29 cellular contexts compared by ENCODE assay signal in the genomic region with DNA sequence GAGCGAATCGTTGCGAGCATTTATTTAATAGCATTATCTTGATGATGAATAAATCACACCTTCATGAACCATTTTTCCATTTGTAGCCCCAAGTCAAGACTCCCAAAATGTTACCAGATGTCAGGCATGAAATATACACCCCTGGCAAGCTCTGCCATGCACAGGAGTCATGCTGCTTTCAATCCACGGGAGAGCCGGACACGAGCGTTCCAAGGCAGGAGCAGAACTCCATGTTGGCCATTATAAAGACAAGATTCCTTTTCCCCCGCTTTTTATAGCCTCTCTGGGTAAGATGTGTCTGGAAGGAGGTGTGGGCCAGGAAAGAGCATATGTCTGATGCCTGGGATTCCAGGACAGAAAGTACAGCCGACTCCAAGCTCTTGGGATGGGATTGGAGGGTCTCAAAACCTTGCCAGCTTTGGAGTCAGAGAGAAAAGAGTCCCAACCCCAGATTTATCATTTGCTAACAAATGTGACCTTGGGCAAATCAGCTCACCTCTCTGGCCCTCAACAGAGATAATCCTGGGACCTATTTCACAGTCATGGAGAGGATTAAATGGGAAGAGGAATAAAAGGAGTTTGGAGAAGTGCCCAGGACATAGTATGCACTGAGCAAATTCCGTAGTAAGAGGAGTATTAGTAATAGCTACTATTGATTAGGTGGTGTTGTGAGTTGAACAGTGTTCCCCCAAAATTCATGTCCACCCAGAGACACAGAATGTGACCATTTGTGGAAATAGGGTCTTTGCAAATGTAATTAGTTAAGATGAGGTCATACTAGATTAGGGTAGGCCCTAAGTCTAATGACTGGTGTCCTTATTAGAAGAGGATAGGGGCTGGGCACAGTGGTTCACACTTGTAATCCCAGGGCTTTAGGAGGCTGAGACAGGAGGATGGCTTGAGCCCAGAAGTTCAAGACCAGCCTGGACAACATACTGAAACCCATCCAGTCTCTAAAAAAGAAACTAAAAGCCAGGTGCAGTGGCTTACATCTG. TPM values are rescaled to one million over a fixed set of nuclear protein-coding genes. Genes with fewer than 3 reads are reported as not detected.
DNase-seq lines count a peak whose midpoint lies in the region; ATAC-seq and TF ChIP-seq lines count a peak whose summit lies in the region.
"Had no signal": no experiment of that assay in that cellular context is flagged by ENCODE, and none has a peak within 500 bp of the region (broad histone marks: within the 10 kb centered on the region; RNA-seq: fewer than 3 reads in every experiment).

No MANE protein-coding gene starts in this region.

- POLR2A ChIA-PET in IMR-90 (lab: Charles Lee; ENCODE audit: unreplicated experiment) (no interaction called here), WTC11 (lab: Charles Lee) (no interaction called here)

- H2BK15ac ChIP-seq in IMR-90 (ENCODE audit: low read depth, low read length): no peak overlapping the region

- no peak overlapping the region; the same call in 1 of the 2 replicates for H3K14ac ChIP-seq in IMR-90 (replicated peaks; ENCODE audit: low read depth, low read length)

- no peak overlapping the region for H3K4me3 ChIP-seq in IMR-90 (ENCODE audit: insufficient read depth, low read depth, low read length)
- H3K4me3 ChIP-seq in right lobe of liver: no peak overlapping the region
- H3K4me3 ChIP-seq in aorta (ENCODE audit: low read length in 2 of 2): no peak overlapping the region
- H3K4me3 ChIP-seq: GM23338, smooth muscle cell had no signal

- H3K4me1 Mint-ChIP-seq in WTC11: peaks cover 20% of the 10 kb centered on the region
- no peaks in the 10 kb centered on the region for H3K4me1 Mint-ChIP-seq in stimulated activated effector memory CD8-positive, alpha-beta T cell treated with anti-CD3 and anti-CD28 coated beads, Interleukin-12 subunit alpha, Interleukin-12 subunit beta, amount 100 ng/mL, for 72 hours
- H3K4me1 Mint-ChIP-seq: activated CD4-positive, alpha-beta T cell treated with anti-CD3 and anti-CD28 coated beads, Interleukin-2, amount 10 ng/mL, durations not matched to agents 7 days and 5 days had no signal

- H3K4me1 ChIP-seq in IMR-90 (ENCODE audit: control insufficient read depth, insufficient read depth, low read length) (peaks cover 11% of the 10 kb centered on the region), right lobe of liver (peaks cover 0 to 10% (median 3%) of the 10 kb centered on the region in 4 donors), aorta (ENCODE audit: control insufficient read depth in 1 of 2, insufficient read depth in 2 of 2, low read length in 2 of 2) (no peaks in the 10 kb centered on the region)
- H3K4me1 ChIP-seq: BE2C had no signal

- 0 out of 2 replicates have a peak overlapping the region, but pooled peaks have one; percentile 7 for H3K4ac ChIP-seq in IMR-90 (ENCODE audit: low read depth, low read length)

- H2BK5ac ChIP-seq in IMR-90 (ENCODE audit: low read depth, low read length, poor library complexity, severe bottlenecking): no peak overlapping the region

- ATAC-seq in IMR-90 (ENCODE audit: low read depth): no peak
- ATAC-seq in WTC11: no peak
- no peak for ATAC-seq in right lobe of liver
- no peak for ATAC-seq in stimulated activated effector memory CD8-positive, alpha-beta T cell treated with anti-CD3 and anti-CD28 coated beads, Interleukin-12 subunit alpha, Interleukin-12 subunit beta, amount 100 ng/mL, for 72 hours
- ATAC-seq in aorta (ENCODE audit: low FRiP score): no peak
- ATAC-seq in GM21390 (IDR thresholded peaks at IDR 0.05; ENCODE audit: unreplicated experiment): no peak
- ATAC-seq: activated T-cell treated with anti-CD3 and anti-CD28 coated beads, Interleukin-2, amount 50 U/mL, for 72 hours; effector memory CD8-positive, alpha-beta T cell; GM23338; left colon had no signal

- no peak overlapping the region for H3K4me2 ChIP-seq in IMR-90 (ENCODE audit: low read depth, low read length)
- H3K4me2 ChIP-seq: GM23338, smooth muscle cell had no signal

- H3K36me3 Mint-ChIP-seq in WTC11: no peaks in the 10 kb centered on the region
- no peaks in the 10 kb centered on the region for H3K36me3 Mint-ChIP-seq in stimulated activated effector memory CD8-positive, alpha-beta T cell treated with anti-CD3 and anti-CD28 coated beads, Interleukin-12 subunit alpha, Interleukin-12 subunit beta, amount 100 ng/mL, for 72 hours

- H2AK5ac ChIP-seq in IMR-90 (ENCODE audit: low read depth, low read length): 0 out of 2 replicates have a peak overlapping the region, but pooled peaks have one; percentile 40

- no TSS peak for BruUV-seq in IMR-90 (replicated peaks; lab: Mats Ljungman, UMichigan)

- TF ChIP-seq RAD21 in IMR-90 (IDR thresholded peaks at IDR 0.05; ENCODE audit: low read length): no peak

- H3K9me3 ChIP-seq in IMR-90 (ENCODE audit: control insufficient read depth, insufficient read depth, low read length) (no peaks in the 10 kb centered on the region), right lobe of liver (no peaks in the 10 kb centered on the region), aorta (ENCODE audit: control insufficient read depth, low read length) (no peaks in the 10 kb centered on the region)
- H3K9me3 ChIP-seq: BE2C had no signal

- H4K91ac ChIP-seq in IMR-90 (ENCODE audit: insufficient read depth, low read depth, low read length): no peak overlapping the region

- no peak overlapping the region for H2AFZ ChIP-seq in IMR-90 (replicated peaks; ENCODE audit: low read length, poor library complexity)
- H2AFZ ChIP-seq: GM23338 had no signal

- in situ Hi-C loops in IMR-90 (cut with MboI; ENCODE audit: low sequenced_read_pairs): no loop called here

- no peak overlapping the region for H3K18ac ChIP-seq in IMR-90 (ENCODE audit: low read depth, low read length)

- CTCF ChIA-PET in IMR-90 (lab: Yijun Ruan, JAX) (no interaction called here), WTC11 (lab: Charles Lee) (interaction anchor here (1.1 to 1.9 kb wide), 2 partner anchors 38 to 75 kb away, joined by 3 to 5 read pairs; no protein-coding TSS in a partner anchor)

- no peak overlapping the region for H3K9ac ChIP-seq in IMR-90 (ENCODE audit: low read depth, low read length)

- WGBS in IMR-90 (ENCODE audit: extremely low coverage in 2 of 2, insufficient read length in 1 of 2), 2 experiments: 90% methylated on average over 4 of the region's 10 CpGs; no CpG with 5 or more reads in 1 of the 2 experiments
- 77% methylated on average over 7 of the region's 10 CpGs for WGBS in right lobe of liver (ENCODE audit: insufficient coverage, low coverage, low lambda C conversion rate, missing lambda C conversion rate)
- 78 to 79% methylated on average over 10 of the region's 10 CpGs for WGBS in aorta, 2 donors

- H3K27ac Mint-ChIP-seq in WTC11: 0 out of 2 replicates have a peak overlapping the region, but pooled peaks have one; percentile 9
- H3K27ac Mint-ChIP-seq in stimulated activated effector memory CD8-positive, alpha-beta T cell treated with anti-CD3 and anti-CD28 coated beads, Interleukin-12 subunit alpha, Interleukin-12 subunit beta, amount 100 ng/mL, for 72 hours: peak overlapping the region; percentile 16
- H3K27ac Mint-ChIP-seq: activated CD4-positive, alpha-beta T cell treated with anti-CD3 and anti-CD28 coated beads, Interleukin-2, amount 10 ng/mL, durations not matched to agents 7 days and 5 days; activated T-cell treated with anti-CD3 and anti-CD28 coated beads, Interleukin-2, amount 50 U/mL, for 72 hours; GM23338; HFFc6; T-helper 2 cell treated with Interferon-gamma antibody and Interleukin-4, amounts not matched to agents 5 μg/mL and 100 μg/mL, for 36 hours had no signal

- no peak overlapping the region for H2AK9ac ChIP-seq in IMR-90 (replicated peaks; ENCODE audit: low read depth, low read length, poor library complexity)

- H3K56ac ChIP-seq in IMR-90 (ENCODE audit: extremely low read depth, insufficient read depth, low read length): no peak overlapping the region

- H3K4me3 Mint-ChIP-seq in WTC11: no peak overlapping the region
- no peak overlapping the region for H3K4me3 Mint-ChIP-seq in stimulated activated effector memory CD8-positive, alpha-beta T cell treated with anti-CD3 and anti-CD28 coated beads, Interleukin-12 subunit alpha, Interleukin-12 subunit beta, amount 100 ng/mL, for 72 hours
- H3K4me3 Mint-ChIP-seq: activated CD4-positive, alpha-beta T cell treated with anti-CD3 and anti-CD28 coated beads, Interleukin-2, amount 10 ng/mL, durations not matched to agents 7 days and 5 days; activated T-cell treated with anti-CD3 and anti-CD28 coated beads, Interleukin-2, amount 50 U/mL, for 72 hours; effector memory CD8-positive, alpha-beta T cell; GM23338; HFFc6; T-helper 2 cell treated with Interferon-gamma antibody and Interleukin-4, amounts not matched to agents 5 μg/mL and 100 μg/mL, for 36 hours had no signal

- peak overlapping the region; percentile 40 for H2BK20ac ChIP-seq in IMR-90 (ENCODE audit: low read depth, low read length)

- no peak for TF ChIP-seq POLR2A in IMR-90 (IDR thresholded peaks at IDR 0.05; ENCODE audit: low read depth, low read length)
- no peak for TF ChIP-seq POLR2A in right lobe of liver (IDR thresholded peaks at IDR 0.05)

- no peak overlapping the region for H3K23ac ChIP-seq in IMR-90 (ENCODE audit: low read depth, low read length)

- H3K36me3 ChIP-seq in IMR-90 (ENCODE audit: control insufficient read depth, insufficient read depth, low read length) (no peaks in the 10 kb centered on the region), right lobe of liver (no peaks in the 10 kb centered on the region), aorta (ENCODE audit: control insufficient read depth in 1 of 2, insufficient read depth in 2 of 2, low read length in 1 of 2) (no peaks in the 10 kb centered on the region)
- H3K36me3 ChIP-seq: BE2C had no signal

- intact Hi-C loops in IMR-90 (cut with micrococcal nuclease) (no loop called here), right lobe of liver (cut with DNase I) (no loop called here), aorta (cut with DNase I) (no loop called here)

- H3K9me1 ChIP-seq in IMR-90 (ENCODE audit: insufficient read depth, low read length): peaks cover 10% of the 10 kb centered on the region

- H3K9me3 Mint-ChIP-seq in WTC11: no peaks in the 10 kb centered on the region
- H3K9me3 Mint-ChIP-seq in stimulated activated effector memory CD8-positive, alpha-beta T cell treated with anti-CD3 and anti-CD28 coated beads, Interleukin-12 subunit alpha, Interleukin-12 subunit beta, amount 100 ng/mL, for 72 hours: no peaks in the 10 kb centered on the region
- H3K9me3 Mint-ChIP-seq: activated CD4-positive, alpha-beta T cell treated with anti-CD3 and anti-CD28 coated beads, Interleukin-2, amount 10 ng/mL, durations not matched to agents 7 days and 5 days; activated T-cell treated with anti-CD3 and anti-CD28 coated beads, Interleukin-2, amount 50 U/mL, for 72 hours; effector memory CD8-positive, alpha-beta T cell; GM23338; HFFc6; T-helper 2 cell treated with Interferon-gamma antibody and Interleukin-4, amounts not matched to agents 5 μg/mL and 100 μg/mL, for 36 hours had no signal

- H3K79me1 ChIP-seq in IMR-90 (ENCODE audit: low read depth in 1 of 2, low read length in 2 of 2): peaks cover 0 to 8% of the 10 kb centered on the region in 2 experiments; a peak in 1 of 4 replicates

- H2BK120ac ChIP-seq in IMR-90 (ENCODE audit: low read depth, low read length): 0 out of 2 replicates have a peak overlapping the region, but pooled peaks have one; percentile 7

- H4K20me1 ChIP-seq in IMR-90 (ENCODE audit: insufficient read depth, low read length): no peaks in the 10 kb centered on the region

- no peaks in the 10 kb centered on the region for H3K27me3 ChIP-seq in IMR-90 (ENCODE audit: control insufficient read depth, insufficient read depth, low read length)
- H3K27me3 ChIP-seq in right lobe of liver: no peaks in the 10 kb centered on the region
- no peaks in the 10 kb centered on the region for H3K27me3 ChIP-seq in aorta (ENCODE audit: control insufficient read depth in 1 of 2, insufficient read depth in 2 of 2, low read length in 1 of 2)
- H3K27me3 ChIP-seq: BE2C had no signal

- peak overlapping the region in 1 of 2 experiments; percentile 30; a peak in 1 of 4 replicates for H4K8ac ChIP-seq in IMR-90 (ENCODE audit: low read depth in 2 of 2, low read length in 2 of 2)

- H4K5ac ChIP-seq in IMR-90 (ENCODE audit: low read depth, low read length): no peak overlapping the region

- H3K27ac ChIP-seq in IMR-90 (ENCODE audit: insufficient read depth, low read length) (no peak overlapping the region), right lobe of liver (peak overlapping the region in 2 of 3 donors; percentile 1 to 47), aorta (ENCODE audit: low read depth in 1 of 2, low read length in 2 of 2) (no peak overlapping the region)

- no peak for TF ChIP-seq CTCF in IMR-90 (conservative IDR thresholded peaks at IDR 0.05; ENCODE audit: low read depth, low read length)
- no peak for TF ChIP-seq CTCF in WTC11 (IDR thresholded peaks at IDR 0.05)
- no peak for TF ChIP-seq CTCF in right lobe of liver (IDR thresholded peaks at IDR 0.05)

- DNase-seq in IMR-90 (no peak), WTC11 (ENCODE audit: low spot score) (no peak), right lobe of liver (no peak), GM03348 (ENCODE audit: low spot score) (no peak), aorta (no peak)
- no peak for DNase-seq in stimulated activated effector memory CD8-positive, alpha-beta T cell treated with anti-CD3 and anti-CD28 coated beads, Interleukin-12 subunit alpha, Interleukin-12 subunit beta, amount 100 ng/mL, for 72 hours (ENCODE audit: low spot score in 2 of 2)
- no peak for DNase-seq in activated naive CD4-positive, alpha-beta T cell treated with Interleukin-2 at 50 U/mL for 16 hours
- DNase-seq: activated CD4-positive, alpha-beta T cell treated with anti-CD3 and anti-CD28 coated beads, Interleukin-2, amount 10 ng/mL, durations not matched to agents 7 days and 5 days; activated naive CD4-positive, alpha-beta T cell; activated T-cell treated with anti-CD3 and anti-CD28 coated beads, Interleukin-2, amount 50 U/mL, for 72 hours; BE2C; caudate nucleus; cortex of kidney; DMS79; effector memory CD8-positive, alpha-beta T cell; HFFc6; mesendoderm; NCI-H446 treated with DMSO at 0.1 percent for 48 hours; occipital lobe; OCI-M1; Right ventricle myocardium superior; stimulated activated CD4-positive, alpha-beta T cell treated with anti-CD3 and anti-CD28 coated beads, Interleukin-2, amount 100 ng/mL, for 24 hours; trophoblast cell had no signal

- H3K27me3 Mint-ChIP-seq in WTC11 (ENCODE audit: low read depth): no peaks in the 10 kb centered on the region
- H3K27me3 Mint-ChIP-seq: activated CD4-positive, alpha-beta T cell treated with anti-CD3 and anti-CD28 coated beads, Interleukin-2, amount 10 ng/mL, durations not matched to agents 7 days and 5 days had no signal

- dilution Hi-C loops in IMR-90 (cut with HindIII; ENCODE audit: low sequenced_read_pairs, unreplicated experiment): no loop called here

RNA-seq across cellular contexts. Expression of gene RIPOR3, which starts 17.2 kb away (rescaled TPM):
- 0.28 and 0.54 TPM in 2 replicates for total RNA-seq in IMR-90 (2012; rRNA removed)
- polyA plus RNA-seq in IMR-90 (2012; rRNA removed): 1.7 TPM in 2 replicates
- 0.28 and 0.71 TPM in 2 replicates for polyA plus RNA-seq in IMR-90 (2012; cell fraction: cytosol; rRNA removed)
- polyA plus RNA-seq in IMR-90 (2012; cell fraction: nucleus; rRNA removed; ENCODE audit: low replicate concordance): 11.7 and 15.4 TPM in 2 replicates
- 5.4 to 6.5 TPM (median 6.0 TPM) in 3 replicates for total RNA-seq in WTC11 (2021)
- 10 to 100 TPM in 2 of 6 experiments, 1 to 10 TPM in 4; 4.8 to 13.8 (median 8.9) TPM for total RNA-seq in right lobe of liver
- total RNA-seq in aorta: 1 to 10 TPM; 3.4 to 8.0 TPM
- polyA plus RNA-seq in aorta: 1 to 10 TPM in 1 of 2 donors, under 1 TPM in 1; 0.23 to 1.1 TPM
- total RNA-seq: activated CD4-positive, alpha-beta T cell treated with anti-CD3 and anti-CD28 coated beads, Interleukin-2, amount 10 ng/mL, durations not matched to agents 7 days and 5 days; LHCN-M2 had no signal

RNA-seq across cellular contexts. Expression of gene PARD6B, which starts 57.3 kb away (rescaled TPM):
- 0.90 and 1.4 TPM in 2 replicates for total RNA-seq in IMR-90 (2012; rRNA removed)
- 0.14 and 0.17 TPM in 2 replicates for polyA plus RNA-seq in IMR-90 (2012; rRNA removed)
- polyA plus RNA-seq in IMR-90 (2012; cell fraction: cytosol; rRNA removed): 0.05 and 0.08 TPM in 2 replicates
- 0.07 and 0.25 TPM in 2 replicates for polyA plus RNA-seq in IMR-90 (2012; cell fraction: nucleus; rRNA removed; ENCODE audit: low replicate concordance)
- total RNA-seq in WTC11 (2021): 29.6 to 38.0 TPM (median 37.5 TPM) in 3 replicates
- total RNA-seq in right lobe of liver: 10 to 100 TPM in 2 of 6 experiments, 1 to 10 TPM in 4; 6.6 to 11.1 (median 8.5) TPM
- 1 to 10 TPM; 1.2 to 2.6 TPM for total RNA-seq in aorta
- polyA plus RNA-seq in aorta: 1 to 10 TPM in 1 of 2 donors, under 1 TPM in 1; 0.92 to 2.1 TPM

Comparison
In these comparisons a context has a peak if more than half of its experiments do, and no peak if none do; other contexts are left out.
1. H3K27ac ChIP-seq: peak in right lobe of liver (2 of 3); none in IMR-90 (single experiment) and aorta (0 of 2).